ENCODE assay signal across 8 cellular contexts in the genomic region with DNA sequence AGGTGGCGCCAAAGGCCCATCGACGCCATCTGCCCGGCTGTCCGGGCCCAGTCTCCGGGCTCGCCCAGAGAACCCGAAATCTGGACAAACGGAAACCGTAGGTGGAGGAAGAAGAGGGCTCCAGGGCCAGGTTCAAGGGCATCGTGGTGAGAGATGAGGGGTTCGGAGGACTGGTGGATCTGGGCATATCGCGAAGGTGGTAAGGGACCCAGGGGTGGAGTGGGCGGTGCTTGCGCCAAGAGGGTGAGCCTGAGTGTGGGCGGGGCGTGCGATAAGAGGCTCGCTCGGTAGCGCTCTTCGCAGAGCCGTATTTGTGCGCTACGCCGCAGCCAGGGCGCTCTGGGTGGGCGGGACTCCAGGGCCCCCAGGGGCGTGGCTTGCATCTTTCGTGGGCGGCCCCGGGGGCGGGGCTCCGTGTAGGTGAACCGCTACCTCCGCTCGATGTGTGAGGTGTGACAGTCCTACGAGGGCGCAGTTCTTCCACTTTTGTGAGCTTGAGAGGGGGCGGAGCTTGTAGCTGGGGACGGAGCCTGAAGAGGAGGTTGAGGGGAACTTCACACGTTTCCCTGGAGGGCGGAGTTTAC. TPM values are rescaled to one million over a fixed set of nuclear protein-coding genes. Genes with fewer than 3 reads are reported as not detected.
DNase-seq lines count a peak whose midpoint lies in the region; ATAC-seq and TF ChIP-seq lines count a peak whose summit lies in the region.

No MANE protein-coding gene starts in this region.

- H3K79me2 ChIP-seq in OCI-LY3 (ENCODE audit: low read length), result no peaks in the 10 kb centered on the region

- H3K27me3 ChIP-seq in OCI-LY3 (ENCODE audit: low read depth, low read length) (peaks cover 3% of the 10 kb centered on the region; the same call in 1 of the 2 replicates), mucosa of rectum (ENCODE audit: control insufficient read depth in 2 of 2, insufficient read depth in 2 of 2, low read length in 2 of 2) (no peaks in the 10 kb centered on the region)

- no peaks in the 10 kb centered on the region for H3K36me3 ChIP-seq in OCI-LY3 (replicated peaks; ENCODE audit: low read depth, low read length)
- no peaks in the 10 kb centered on the region for H3K36me3 ChIP-seq in mucosa of rectum (ENCODE audit: control insufficient read depth in 2 of 2, insufficient read depth in 2 of 2, low read length in 2 of 2)

- no peaks in the 10 kb centered on the region for H4K20me1 ChIP-seq in OCI-LY3 (ENCODE audit: insufficient read depth, low read length)

- peak overlapping the region; percentile 69 for H3K4me3 ChIP-seq in OCI-LY3 (ENCODE audit: low read length)
- peak overlapping the region; percentile 61 for H3K4me3 ChIP-seq in epithelial cell of proximal tubule (ENCODE audit: low read depth, low read length)
- H3K4me3 ChIP-seq in mucosa of rectum (ENCODE audit: low read length in 2 of 2), result peak overlapping the region; percentile 68 to 81

- peak overlapping the region; percentile 59 for H3K4me2 ChIP-seq in OCI-LY3 (ENCODE audit: low read length)

- H3K9me3 ChIP-seq in OCI-LY3 (ENCODE audit: insufficient read depth, low read length), result no peaks in the 10 kb centered on the region
- H3K9me3 ChIP-seq in mucosa of rectum (ENCODE audit: control insufficient read depth in 2 of 2, low read length in 2 of 2), result no peaks in the 10 kb centered on the region

- peak; percentile 37; the same call in 1 of the 2 replicates for TF ChIP-seq CTCF in OCI-LY3 (IDR thresholded peaks at IDR 0.05; ENCODE audit: low read depth, low read length)
- no peak for TF ChIP-seq CTCF in epithelial cell of proximal tubule (conservative IDR thresholded peaks at IDR 0.05; ENCODE audit: low read depth, low read length)

- H3K9ac ChIP-seq in OCI-LY3 (ENCODE audit: low read length) (no peak overlapping the region), mucosa of rectum (ENCODE audit: low read depth in 1 of 2, low read length in 2 of 2) (peak overlapping the region; percentile 57 to 61)

- H3K4me1 ChIP-seq in OCI-LY3 (ENCODE audit: low read length) (peaks cover under 1% of the 10 kb centered on the region), mucosa of rectum (ENCODE audit: control insufficient read depth in 2 of 2, insufficient read depth in 2 of 2, low read length in 2 of 2) (peaks cover 4 to 21% of the 10 kb centered on the region in 2 donors)

- H3K27ac ChIP-seq in OCI-LY3 (ENCODE audit: low read length), result no peak overlapping the region
- peak overlapping the region; percentile 80 to 92 for H3K27ac ChIP-seq in mucosa of rectum (ENCODE audit: low read depth in 2 of 2, low read length in 2 of 2)

- peak overlapping the region; percentile 66; the same call in 1 of the 2 replicates for H2AFZ ChIP-seq in OCI-LY3 (ENCODE audit: low read depth, low read length)

- ATAC-seq in GM21528 (IDR thresholded peaks at IDR 0.05; ENCODE audit: low FRiP score, unreplicated experiment), result peak; percentile 55

- DNase-seq in DMS 273 (lab: John Stamatoyannopoulos, UW; ENCODE audit: unreplicated experiment), result peak; percentile 95
- peak; percentile 100 for DNase-seq in HuH-7.5 (ENCODE audit: low spot score)
- peak; percentile 94 for DNase-seq in activated T-cell treated with anti-CD3 and anti-CD28 coated beads for 24 hours (ENCODE audit: low read depth)
- DNase-seq in epithelial cell of proximal tubule (ENCODE audit: low read depth), result peak; percentile 35
- DNase-seq in stimulated activated CD8-positive, alpha-beta memory T cell treated with anti-CD3 and anti-CD28 coated beads, Interleukin-4, amount 100 ng/mL, for 24 hours (ENCODE audit: low read depth), result peak; percentile 93

RNA-seq across cellular contexts. Expression of a gene that starts 4.8 kb away (rescaled TPM):
- total RNA-seq in epithelial cell of proximal tubule, result 0.07 and 1.0 TPM in 2 replicates

RNA-seq across cellular contexts. Expression of a gene that starts 20.4 kb away (rescaled TPM):
- total RNA-seq in epithelial cell of proximal tubule, result 0.58 TPM in 1 of 2 replicates, not detected in the other

RNA-seq across cellular contexts. Expression of a gene that starts 23.1 kb away (rescaled TPM):
- 106 and 152 TPM in 2 replicates for total RNA-seq in epithelial cell of proximal tubule

RNA-seq across cellular contexts. Expression of a gene that starts 24.2 kb away (rescaled TPM):
- total RNA-seq in epithelial cell of proximal tubule, result 18.9 and 21.1 TPM in 2 replicates

RNA-seq across cellular contexts. Expression of a gene that starts 32.8 kb away (rescaled TPM):
- total RNA-seq in epithelial cell of proximal tubule, result 72.0 and 95.1 TPM in 2 replicates

Comparison
In these comparisons a context has a peak if more than half of its experiments do, and no peak if none do; other contexts are left out.
1. DNase-seq: peak in every context shown above with its lines; median percentile 100 in HuH-7.5; 95 in DMS 273; 94 in activated T-cell treated with anti-CD3 and anti-CD28 coated beads for 24 hours; 93 in stimulated activated CD8-positive, alpha-beta memory T cell treated with anti-CD3 and anti-CD28 coated beads, Interleukin-4, amount 100 ng/mL, for 24 hours; 35 in epithelial cell of proximal tubule.